Comparison of ENCODE assay signal across 17 cellular contexts in genomic region chr4:17574206-17574605, GRCh38. TPM values are rescaled to one million over a fixed set of nuclear protein-coding genes. Genes with fewer than 3 reads are reported as not detected.
DNase-seq lines count a peak whose midpoint lies in the region; ATAC-seq and TF ChIP-seq lines count a peak whose summit lies in the region.
"Had no signal": no experiment of that assay in that cellular context is flagged by ENCODE, and none has a peak within 500 bp of the region (broad histone marks: within the 10 kb centered on the region; RNA-seq: fewer than 3 reads in every experiment).

No MANE protein-coding gene starts in this region.

- peaks cover 14% of the 10 kb centered on the region for H3K4me1 Mint-ChIP-seq in activated T-cell treated with anti-CD3 and anti-CD28 coated beads, Interleukin-2, amount 50 U/mL, for 4 hours (ENCODE audit: low read depth)
- H3K4me1 Mint-ChIP-seq in CD4-positive, CD25-positive, alpha-beta regulatory T cell = peaks cover 5 to 21% (median 15%) of the 10 kb centered on the region in 4 donors
- peaks cover 20% of the 10 kb centered on the region for H3K4me1 Mint-ChIP-seq in activated B cell treated with CpG ODN at 0.5 μM for 24 hours
- H3K4me1 Mint-ChIP-seq in nephron = peaks cover 22% of the 10 kb centered on the region

- H3K27me3 Mint-ChIP-seq in activated T-cell treated with anti-CD3 and anti-CD28 coated beads, Interleukin-2, amount 50 U/mL, for 4 hours (ENCODE audit: low read depth) = no peaks in the 10 kb centered on the region
- H3K27me3 Mint-ChIP-seq in CD4-positive, CD25-positive, alpha-beta regulatory T cell = peaks cover 6% of the 10 kb centered on the region
- H3K27me3 Mint-ChIP-seq in activated B cell treated with CpG ODN at 0.5 μM for 24 hours (no peaks in the 10 kb centered on the region), nephron (ENCODE audit: low read depth) (peaks cover 4% of the 10 kb centered on the region)
- H3K27me3 Mint-ChIP-seq: CD4-positive, alpha-beta memory T cell had no signal

- no peak for ATAC-seq in activated T-cell treated with anti-CD3 and anti-CD28 coated beads, Interleukin-2, amount 50 U/mL, for 4 hours
- no peak for ATAC-seq in CD4-positive, CD25-positive, alpha-beta regulatory T cell (ENCODE audit: low read depth in 2 of 2)
- no peak for ATAC-seq in activated B cell treated with CpG ODN at 0.5 μM for 24 hours (ENCODE audit: low read depth)
- no peak for ATAC-seq in omental fat pad (ENCODE audit: low FRiP score)
- ATAC-seq: GM23338 had no signal

- no peak overlapping the region for H3K27ac ChIP-seq in CD4-positive, CD25-positive, alpha-beta regulatory T cell (ENCODE audit: insufficient read depth, low read length, poor library complexity, severe bottlenecking)
- H3K27ac ChIP-seq: BLaER1 treated with 17β-estradiol and CSF1 and Interleukin-3, amounts not matched to agents 10 nM and 100 nM; HL-60 had no signal

- peak overlapping the region; percentile 45 for H3K4me3 Mint-ChIP-seq in activated T-cell treated with anti-CD3 and anti-CD28 coated beads, Interleukin-2, amount 50 U/mL, for 4 hours
- H3K4me3 Mint-ChIP-seq in CD4-positive, CD25-positive, alpha-beta regulatory T cell = peak overlapping the region in 3 of 4 donors; percentile 27 to 66 (median 36)
- H3K4me3 Mint-ChIP-seq in activated B cell treated with CpG ODN at 0.5 μM for 24 hours (no peak overlapping the region), nephron (peak overlapping the region; percentile 40 to 73 (median 70))
- H3K4me3 Mint-ChIP-seq: GM23338 had no signal

- H3K36me3 ChIP-seq in CD4-positive, CD25-positive, alpha-beta regulatory T cell (ENCODE audit: control insufficient read depth, insufficient read depth, low read length) = no peaks in the 10 kb centered on the region

- H3K4me3 ChIP-seq in CD4-positive, CD25-positive, alpha-beta regulatory T cell (ENCODE audit: low read depth, low read length) = no peak overlapping the region
- H3K4me3 ChIP-seq: BLaER1 treated with 17β-estradiol and CSF1 and Interleukin-3, amounts not matched to agents 10 nM and 100 nM; GM23338 had no signal

- no peaks in the 10 kb centered on the region for H3K36me3 Mint-ChIP-seq in activated T-cell treated with anti-CD3 and anti-CD28 coated beads, Interleukin-2, amount 50 U/mL, for 4 hours (ENCODE audit: insufficient read depth)
- peaks cover 3% of the 10 kb centered on the region for H3K36me3 Mint-ChIP-seq in CD4-positive, CD25-positive, alpha-beta regulatory T cell
- peaks cover 2% of the 10 kb centered on the region for H3K36me3 Mint-ChIP-seq in activated B cell treated with CpG ODN at 0.5 μM for 24 hours (ENCODE audit: low read depth)
- H3K36me3 Mint-ChIP-seq in nephron (ENCODE audit: low read depth) = no peaks in the 10 kb centered on the region

- H3K9me3 Mint-ChIP-seq in activated T-cell treated with anti-CD3 and anti-CD28 coated beads, Interleukin-2, amount 50 U/mL, for 4 hours = no peaks in the 10 kb centered on the region
- H3K9me3 Mint-ChIP-seq in CD4-positive, CD25-positive, alpha-beta regulatory T cell = no peaks in the 10 kb centered on the region
- no peaks in the 10 kb centered on the region for H3K9me3 Mint-ChIP-seq in activated B cell treated with CpG ODN at 0.5 μM for 24 hours
- no peaks in the 10 kb centered on the region for H3K9me3 Mint-ChIP-seq in nephron
- H3K9me3 Mint-ChIP-seq: GM23338 had no signal

- H3K27me3 ChIP-seq in CD4-positive, CD25-positive, alpha-beta regulatory T cell (ENCODE audit: control insufficient read depth, insufficient read depth, low read length) = no peaks in the 10 kb centered on the region
- H3K27me3 ChIP-seq: BLaER1 treated with 17β-estradiol and CSF1 and Interleukin-3, amounts not matched to agents 10 nM and 100 nM had no signal

- DNase-seq in activated T-cell treated with anti-CD3 and anti-CD28 coated beads, Interleukin-2, amount 50 U/mL, for 4 hours = no peak
- no peak for DNase-seq in activated T-cell treated with anti-CD3 and anti-CD28 coated beads, Interleukin-2, amount 50 U/mL, for 1 hour
- DNase-seq in CD4-positive, CD25-positive, alpha-beta regulatory T cell = no peak
- DNase-seq in activated B cell treated with CpG ODN at 0.5 μM for 24 hours = no peak
- no peak for DNase-seq in epidermal melanocyte (ENCODE audit: insufficient read length, low spot score)
- DNase-seq in iPS-NIHi11 (ENCODE audit: low spot score) = no peak
- DNase-seq in omental fat pad (ENCODE audit: low spot score) = no peak
- DNase-seq: ACHN; CD4-positive, alpha-beta memory T cell; DMS79 treated with DMSO at 0.1 percent for 48 hours; EL; H7 had no signal

- POLR2A ChIA-PET in activated B cell treated with CpG ODN at 0.5 μM for 24 hours (lab: Charles Lee) = interaction anchor here (1.3 kb wide), 1 partner anchor 40 kb away, joined by 5 read pairs; the partner anchor contains the start of gene MED28

- H3K27ac Mint-ChIP-seq in CD4-positive, CD25-positive, alpha-beta regulatory T cell = no peak overlapping the region
- peak overlapping the region; percentile 35 for H3K27ac Mint-ChIP-seq in activated B cell treated with CpG ODN at 0.5 μM for 24 hours
- peak overlapping the region; percentile 1 to 91 (median 70) for H3K27ac Mint-ChIP-seq in nephron
- H3K27ac Mint-ChIP-seq: GM23338 had no signal

- CTCF ChIA-PET in activated B cell treated with CpG ODN at 0.5 μM for 24 hours (lab: Charles Lee) = no interaction called here

- H3K4me1 ChIP-seq in CD4-positive, CD25-positive, alpha-beta regulatory T cell (ENCODE audit: control insufficient read depth, insufficient read depth, low read length, poor library complexity, severe bottlenecking) = peaks cover 17% of the 10 kb centered on the region

- intact Hi-C loops in activated B cell treated with CpG ODN at 0.5 μM for 24 hours (cut with micrococcal nuclease) = no loop called here

- no peaks in the 10 kb centered on the region for H3K9me3 ChIP-seq in CD4-positive, CD25-positive, alpha-beta regulatory T cell (ENCODE audit: control insufficient read depth in 2 of 2, low read length in 2 of 2)
- H3K9me3 ChIP-seq: BLaER1 treated with 17β-estradiol and CSF1 and Interleukin-3, amounts not matched to agents 10 nM and 100 nM had no signal

- no peak for TF ChIP-seq CTCF in activated B cell treated with CpG ODN at 0.5 μM for 24 hours (IDR thresholded peaks at IDR 0.05)
- no peak for TF ChIP-seq CTCF in nephron (IDR thresholded peaks at IDR 0.05; ENCODE audit: unreplicated experiment in 3 of 3)
- no peak for TF ChIP-seq CTCF in omental fat pad (IDR thresholded peaks at IDR 0.05)

RNA-seq across cellular contexts. Expression of gene LAP3, which starts 2.8 kb away (rescaled TPM):
- 100 to 1,000 TPM; 101 to 106 (median 104) TPM for total RNA-seq in activated T-cell treated with anti-CD3 and anti-CD28 coated beads, Interleukin-2, amount 50 U/mL, for 4 hours
- total RNA-seq in CD4-positive, CD25-positive, alpha-beta regulatory T cell = 65.4 TPM
- polyA plus RNA-seq in CD4-positive, CD25-positive, alpha-beta regulatory T cell = 10 to 100 TPM; 50.9 to 68.5 (median 62.8) TPM
- total RNA-seq in activated B cell treated with CpG ODN at 0.5 μM for 24 hours (45.1 and 50.5 TPM in 2 replicates), omental fat pad (100 to 1,000 TPM in 2 of 4 donors, 10 to 100 TPM in 2; 84.6 to 231 (median 148) TPM)

RNA-seq across cellular contexts. Expression of gene MED28, which starts 40.2 kb away (rescaled TPM):
- total RNA-seq in activated T-cell treated with anti-CD3 and anti-CD28 coated beads, Interleukin-2, amount 50 U/mL, for 4 hours = 10 to 100 TPM; 56.9 to 60.8 (median 60.2) TPM
- total RNA-seq in CD4-positive, CD25-positive, alpha-beta regulatory T cell = 61.6 TPM
- polyA plus RNA-seq in CD4-positive, CD25-positive, alpha-beta regulatory T cell = 10 to 100 TPM; 32.8 to 47.3 (median 44.9) TPM
- 71.9 and 74.6 TPM in 2 replicates for total RNA-seq in activated B cell treated with CpG ODN at 0.5 μM for 24 hours
- 10 to 100 TPM; 10.1 to 17.1 (median 13.9) TPM for total RNA-seq in omental fat pad

RNA-seq across cellular contexts. Expression of gene CLRN2, which starts 59.2 kb away (rescaled TPM):
- total RNA-seq in activated T-cell treated with anti-CD3 and anti-CD28 coated beads, Interleukin-2, amount 50 U/mL, for 4 hours = not detected
- not detected for total RNA-seq in CD4-positive, CD25-positive, alpha-beta regulatory T cell
- polyA plus RNA-seq in CD4-positive, CD25-positive, alpha-beta regulatory T cell = not detected
- total RNA-seq in activated B cell treated with CpG ODN at 0.5 μM for 24 hours (not detected in 2 replicates), omental fat pad (not detected)
- total RNA-seq: A172; CD4-positive, alpha-beta memory T cell; GM23338; H7 had no signal
- polyA plus RNA-seq: CD4-positive, alpha-beta memory T cell; GM23338 had no signal

Comparison
In these comparisons a context has a peak if more than half of its experiments do, and no peak if none do; other contexts are left out.
1. H3K27ac Mint-ChIP-seq: peak in activated B cell treated with CpG ODN at 0.5 μM for 24 hours (single experiment) and nephron (3 of 3); none in CD4-positive, CD25-positive, alpha-beta regulatory T cell (0 of 3).